In genomic region chr21:37337831-37338230, GRCh38 we compare ENCODE assay signal across 1 cellular context.
TF ChIP-seq lines count a peak whose summit lies in the region.

No MANE protein-coding gene starts in this region.

TF ChIP-seq in A549, 52 proteins besides CTCF, POLR2A, EP300 and RAD21 (continued from another document):
- no peak for TF ChIP-seq REST (IDR thresholded peaks at IDR 0.05)
- no peak for TF ChIP-seq ZNF302 (CRISPR knock-in tag; IDR thresholded peaks at IDR 0.05)
- no peak for TF ChIP-seq HOXB13 (CRISPR knock-in tag; IDR thresholded peaks at IDR 0.05; ENCODE audit: low read depth)
- no peak for TF ChIP-seq TFCP2L1 (CRISPR knock-in tag; IDR thresholded peaks at IDR 0.05)
- TF ChIP-seq RNF2 (IDR thresholded peaks at IDR 0.05; ENCODE audit: borderline replicate concordance, low read depth): no peak
- no peak for TF ChIP-seq SMC3 (IDR thresholded peaks at IDR 0.05)
- TF ChIP-seq NFE2L2 (conservative IDR thresholded peaks at IDR 0.05; ENCODE audit: low read length): no peak
TF ChIP-seq in A549: peak in this region for 0.
